Comparison of ENCODE assay signal across 12 cellular contexts in the genomic region with DNA sequence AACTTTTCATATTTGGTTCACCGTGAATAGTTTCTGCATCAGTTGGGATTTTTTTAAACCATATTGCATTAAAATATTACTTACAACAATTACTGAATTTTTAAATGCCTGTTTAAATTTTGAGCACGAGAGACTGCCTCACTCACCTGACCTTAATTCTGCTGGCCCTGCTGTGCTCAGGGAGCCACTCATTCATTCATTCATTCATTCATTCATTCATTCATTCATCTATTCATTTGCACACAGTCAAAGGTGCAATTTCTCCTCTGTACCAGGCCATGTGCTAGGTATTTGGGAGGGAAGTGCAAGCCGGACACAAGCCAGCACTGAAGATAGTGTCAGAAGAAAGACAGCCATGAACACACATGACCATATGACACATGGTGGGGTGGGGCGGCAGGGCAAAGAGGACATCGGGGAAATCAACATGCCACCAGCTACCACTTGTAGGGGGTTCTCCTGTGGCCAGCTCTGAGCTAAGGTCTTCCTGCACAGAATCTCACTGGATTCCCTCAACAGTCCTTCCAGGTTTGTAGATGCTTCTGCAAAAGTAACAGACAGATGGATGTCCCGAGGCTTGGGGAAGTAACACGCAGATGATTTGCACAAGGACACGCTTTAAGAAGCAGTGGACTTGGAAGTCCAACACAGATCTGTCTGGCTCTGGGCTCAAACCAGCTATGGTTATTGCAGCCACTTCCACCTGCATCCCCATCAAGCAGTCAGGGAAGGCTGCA. TPM values are rescaled to one million over a fixed set of nuclear protein-coding genes. Genes with fewer than 3 reads are reported as not detected.
A peak's percentile ranks its signal among the peaks of the same experiment; 100 is the strongest.
DNase-seq lines count a peak whose midpoint lies in the region; ATAC-seq and TF ChIP-seq lines count a peak whose summit lies in the region.
"Had no signal": no experiment of that assay in that cellular context is flagged by ENCODE, and none has a peak within 500 bp of the region (broad histone marks: within the 10 kb centered on the region; RNA-seq: fewer than 3 reads in every experiment).

No MANE protein-coding gene starts in this region.

- DNase-seq in activated CD4-positive, alpha-beta T cell treated with anti-CD3 and anti-CD28 coated beads, Interleukin-2, amount 10 ng/mL, durations not matched to agents 24 days and 14 days: no peak
- no peak for DNase-seq in activated CD4-positive, alpha-beta T cell treated with anti-CD3 and anti-CD28 coated beads, Interleukin-2, amount 50 U/mL, for 4 hours
- DNase-seq in SKM-1 treated with dmso at 0.1 percent for 144 hours (lab: John Stamatoyannopoulos, UW; ENCODE audit: unreplicated experiment) (peak; percentile 77), progenitor cell of endocrine pancreas (ENCODE audit: low spot score, unreplicated experiment) (no peak), NCI-H2081 (lab: John Stamatoyannopoulos, UW) (no peak)
- DNase-seq in stimulated activated effector memory CD8-positive, alpha-beta T cell treated with anti-CD3 and anti-CD28 coated beads, Interleukin-12 subunit alpha, Interleukin-12 subunit beta, amount 100 ng/mL, for 72 hours (ENCODE audit: low spot score in 2 of 2): no peak
- DNase-seq: activated gamma-delta T cell treated with Interleukin-2 at 50 U/mL for 16 hours, NCI-H1436 treated with DMSO at 0.1 percent for 48 hours, NCI-H69 had no signal

- 0 out of 2 replicates have a peak overlapping the region, but pooled peaks have one; percentile 9 for H3K4me3 ChIP-seq in iPS-20b (ENCODE audit: low read length)

- H3K27me3 ChIP-seq in iPS-20b (ENCODE audit: insufficient read depth, low read length): peaks cover 69% of the 10 kb centered on the region

- H3K9me3 ChIP-seq in iPS-20b (ENCODE audit: insufficient read depth, low read depth, low read length): no peaks in the 10 kb centered on the region

- intact Hi-C loops in activated CD4-positive, alpha-beta T cell treated with anti-CD3 and anti-CD28 coated beads, Interleukin-2, amount 10 ng/mL, durations not matched to agents 24 days and 14 days (cut with micrococcal nuclease): no loop called here

- H3K27ac ChIP-seq in iPS-20b (ENCODE audit: low read length): no peak overlapping the region

- peaks cover 15% of the 10 kb centered on the region for H3K4me1 ChIP-seq in iPS-20b (ENCODE audit: insufficient read depth, low read length)

- peak overlapping the region; percentile 60 for H3K27ac Mint-ChIP-seq in activated CD4-positive, alpha-beta T cell treated with anti-CD3 and anti-CD28 coated beads, Interleukin-2, amount 10 ng/mL, durations not matched to agents 24 days and 14 days
- H3K27ac Mint-ChIP-seq in stimulated activated effector memory CD8-positive, alpha-beta T cell treated with anti-CD3 and anti-CD28 coated beads, Interleukin-12 subunit alpha, Interleukin-12 subunit beta, amount 100 ng/mL, for 72 hours: peak overlapping the region; percentile 66
- no peak overlapping the region for H3K27ac Mint-ChIP-seq in progenitor cell of endocrine pancreas
- H3K27ac Mint-ChIP-seq: brain had no signal

- H3K36me3 Mint-ChIP-seq in activated CD4-positive, alpha-beta T cell treated with anti-CD3 and anti-CD28 coated beads, Interleukin-2, amount 10 ng/mL, durations not matched to agents 24 days and 14 days (ENCODE audit: low read depth): no peaks in the 10 kb centered on the region
- H3K36me3 Mint-ChIP-seq in stimulated activated effector memory CD8-positive, alpha-beta T cell treated with anti-CD3 and anti-CD28 coated beads, Interleukin-12 subunit alpha, Interleukin-12 subunit beta, amount 100 ng/mL, for 72 hours: no peaks in the 10 kb centered on the region
- H3K36me3 Mint-ChIP-seq in progenitor cell of endocrine pancreas (ENCODE audit: insufficient read depth): no peaks in the 10 kb centered on the region
- H3K36me3 Mint-ChIP-seq: brain had no signal

- H3K27me3 Mint-ChIP-seq in activated CD4-positive, alpha-beta T cell treated with anti-CD3 and anti-CD28 coated beads, Interleukin-2, amount 10 ng/mL, durations not matched to agents 24 days and 14 days: peaks cover 32% of the 10 kb centered on the region
- H3K27me3 Mint-ChIP-seq in progenitor cell of endocrine pancreas: peaks cover 44% of the 10 kb centered on the region

- peak overlapping the region; percentile 72 for H3K4me3 Mint-ChIP-seq in activated CD4-positive, alpha-beta T cell treated with anti-CD3 and anti-CD28 coated beads, Interleukin-2, amount 10 ng/mL, durations not matched to agents 24 days and 14 days
- H3K4me3 Mint-ChIP-seq in stimulated activated effector memory CD8-positive, alpha-beta T cell treated with anti-CD3 and anti-CD28 coated beads, Interleukin-12 subunit alpha, Interleukin-12 subunit beta, amount 100 ng/mL, for 72 hours: peak overlapping the region; percentile 24
- no peak overlapping the region for H3K4me3 Mint-ChIP-seq in progenitor cell of endocrine pancreas (ENCODE audit: low read depth)
- H3K4me3 Mint-ChIP-seq: brain had no signal

- H3K9me3 Mint-ChIP-seq in activated CD4-positive, alpha-beta T cell treated with anti-CD3 and anti-CD28 coated beads, Interleukin-2, amount 10 ng/mL, durations not matched to agents 24 days and 14 days: peaks cover under 1% of the 10 kb centered on the region
- H3K9me3 Mint-ChIP-seq in stimulated activated effector memory CD8-positive, alpha-beta T cell treated with anti-CD3 and anti-CD28 coated beads, Interleukin-12 subunit alpha, Interleukin-12 subunit beta, amount 100 ng/mL, for 72 hours: no peaks in the 10 kb centered on the region
- H3K9me3 Mint-ChIP-seq in progenitor cell of endocrine pancreas (ENCODE audit: low read depth): no peaks in the 10 kb centered on the region
- H3K9me3 Mint-ChIP-seq: brain had no signal

- peaks cover 6% of the 10 kb centered on the region for H3K4me1 Mint-ChIP-seq in activated CD4-positive, alpha-beta T cell treated with anti-CD3 and anti-CD28 coated beads, Interleukin-2, amount 10 ng/mL, durations not matched to agents 24 days and 14 days
- H3K4me1 Mint-ChIP-seq in stimulated activated effector memory CD8-positive, alpha-beta T cell treated with anti-CD3 and anti-CD28 coated beads, Interleukin-12 subunit alpha, Interleukin-12 subunit beta, amount 100 ng/mL, for 72 hours: no peaks in the 10 kb centered on the region
- H3K4me1 Mint-ChIP-seq in progenitor cell of endocrine pancreas (ENCODE audit: low read depth): no peaks in the 10 kb centered on the region
- H3K4me1 Mint-ChIP-seq: brain had no signal

- no peaks in the 10 kb centered on the region for H3K36me3 ChIP-seq in iPS-20b (ENCODE audit: insufficient read depth, low read depth, low read length)

- H3K9ac ChIP-seq in iPS-20b (ENCODE audit: low read depth, low read length): no peak overlapping the region

- TF ChIP-seq CTCF in progenitor cell of endocrine pancreas (IDR thresholded peaks at IDR 0.05; ENCODE audit: unreplicated experiment): no peak

- ATAC-seq in stimulated activated effector memory CD8-positive, alpha-beta T cell treated with anti-CD3 and anti-CD28 coated beads, Interleukin-12 subunit alpha, Interleukin-12 subunit beta, amount 100 ng/mL, for 72 hours: no peak
- no peak for ATAC-seq in HG03025 (IDR thresholded peaks at IDR 0.05; ENCODE audit: low FRiP score, unreplicated experiment)

RNA-seq across cellular contexts. Expression of a gene that starts 0.6 kb away (rescaled TPM):
- 5.0 and 5.2 TPM in 2 replicates for total RNA-seq in activated CD4-positive, alpha-beta T cell treated with anti-CD3 and anti-CD28 coated beads, Interleukin-2, amount 10 ng/mL, durations not matched to agents 24 days and 14 days
- total RNA-seq in progenitor cell of endocrine pancreas: not detected in 2 replicates

RNA-seq across cellular contexts. Expression of a gene that starts 52.1 kb away (rescaled TPM):
- total RNA-seq in activated CD4-positive, alpha-beta T cell treated with anti-CD3 and anti-CD28 coated beads, Interleukin-2, amount 10 ng/mL, durations not matched to agents 24 days and 14 days: 12.3 and 13.6 TPM in 2 replicates
- not detected in 2 replicates for total RNA-seq in progenitor cell of endocrine pancreas

Comparison
In these comparisons a context has a peak if more than half of its experiments do, and no peak if none do; other contexts are left out.
1. RNA of a gene that starts 52.1 kb away (total RNA-seq): 12.3 to 13.6 TPM in activated CD4-positive, alpha-beta T cell treated with anti-CD3 and anti-CD28 coated beads, Interleukin-2, amount 10 ng/mL, durations not matched to agents 24 days and 14 days; not detected in progenitor cell of endocrine pancreas; every median in the first group is over 10 times any median in the second.